1 cellular context compared by ENCODE assay signal in genomic region chr11:96331556-96332168, GRCh38.
TF ChIP-seq lines count a peak whose summit lies in the region.

No MANE protein-coding gene starts in this region.

TF ChIP-seq in SK-N-SH, 30 proteins besides CTCF, POLR2A, EP300 and RAD21 (continued from another document):
- TF ChIP-seq RXRA (IDR thresholded peaks at IDR 0.05; ENCODE audit: borderline replicate concordance, low read depth): no peak
- TF ChIP-seq TCF12 (IDR thresholded peaks at IDR 0.05): no peak
- no peak for TF ChIP-seq FOSL2 (IDR thresholded peaks at IDR 0.05; ENCODE audit: borderline replicate concordance, low read depth)
TF ChIP-seq in SK-N-SH: peak in this region for 0.
